8 cellular contexts compared by ENCODE assay signal in genomic region chr4:55398966-55399365, GRCh38. TPM values are rescaled to one million over a fixed set of nuclear protein-coding genes. Genes with fewer than 3 reads are reported as not detected.
DNase-seq lines count a peak whose midpoint lies in the region; ATAC-seq and TF ChIP-seq lines count a peak whose summit lies in the region.

No MANE protein-coding gene starts in this region.

- H3K4me1 Mint-ChIP-seq in T-helper 2 cell treated with Interferon-gamma antibody and Interleukin-4, amounts not matched to agents 5 μg/mL and 100 μg/mL, for 36 hours (ENCODE audit: low read depth), result peaks cover 39% of the 10 kb centered on the region

- H3K4me3 ChIP-seq in gastroesophageal sphincter (peak overlapping the region in 1 of 2 donors; percentile 95), stomach smooth muscle (ENCODE audit: low read length in 2 of 2) (peak overlapping the region; percentile 52 to 83)

- H3K27ac Mint-ChIP-seq in T-helper 2 cell treated with Interferon-gamma antibody and Interleukin-4, amounts not matched to agents 5 μg/mL and 100 μg/mL, for 36 hours, result no peak overlapping the region

- no peaks in the 10 kb centered on the region for H3K9me3 Mint-ChIP-seq in T-helper 2 cell treated with Interferon-gamma antibody and Interleukin-4, amounts not matched to agents 5 μg/mL and 100 μg/mL, for 36 hours

- H3K9ac ChIP-seq in stomach smooth muscle (ENCODE audit: low read length in 2 of 2), result no peak overlapping the region

- no peak for TF ChIP-seq EP300 in gastroesophageal sphincter (IDR thresholded peaks at IDR 0.05)

- TF ChIP-seq CTCF in VCaP (conservative IDR thresholded peaks at IDR 0.05) (no peak), gastroesophageal sphincter (IDR thresholded peaks at IDR 0.05) (no peak)

- peaks cover 33% of the 10 kb centered on the region for H3K36me3 Mint-ChIP-seq in T-helper 2 cell treated with Interferon-gamma antibody and Interleukin-4, amounts not matched to agents 5 μg/mL and 100 μg/mL, for 36 hours (ENCODE audit: low read depth)

- TF ChIP-seq POLR2A in gastroesophageal sphincter (IDR thresholded peaks at IDR 0.05), result no peak

- no peak for ATAC-seq in gastroesophageal sphincter
- ATAC-seq in GM18858 (IDR thresholded peaks at IDR 0.05; ENCODE audit: unreplicated experiment), result no peak
- ATAC-seq in HG02642 (IDR thresholded peaks at IDR 0.05; ENCODE audit: poor library complexity, unreplicated experiment), result no peak

- peaks cover 2 to 55% (median 15%) of the 10 kb centered on the region in 3 donors for H3K4me1 ChIP-seq in gastroesophageal sphincter
- peaks cover 22% of the 10 kb centered on the region for H3K4me1 ChIP-seq in stomach smooth muscle (ENCODE audit: control insufficient read depth, insufficient read depth, low read length)

- H3K4me3 Mint-ChIP-seq in T-helper 2 cell treated with Interferon-gamma antibody and Interleukin-4, amounts not matched to agents 5 μg/mL and 100 μg/mL, for 36 hours, result peak overlapping the region; percentile 95

- no peaks in the 10 kb centered on the region for H3K9me3 ChIP-seq in gastroesophageal sphincter
- no peaks in the 10 kb centered on the region for H3K9me3 ChIP-seq in stomach smooth muscle (ENCODE audit: control insufficient read depth in 2 of 2, low read length in 2 of 2)

- no peak for DNase-seq in T-helper 2 cell treated with Interferon-gamma antibody and Interleukin-4, amounts not matched to agents 5 μg/mL and 100 μg/mL, for 36 hours (ENCODE audit: low spot score)
- DNase-seq in T-helper 2 cell (no peak), iPS-NIHi11 (ENCODE audit: low spot score) (no peak)

- H3K27me3 ChIP-seq in gastroesophageal sphincter (no peaks in the 10 kb centered on the region), stomach smooth muscle (ENCODE audit: control insufficient read depth in 1 of 2, insufficient read depth in 2 of 2, low read length in 2 of 2) (no peaks in the 10 kb centered on the region)

- peaks cover 0 to 6% of the 10 kb centered on the region in 2 donors for H3K36me3 ChIP-seq in gastroesophageal sphincter
- peaks cover 2 to 5% of the 10 kb centered on the region in 2 donors for H3K36me3 ChIP-seq in stomach smooth muscle (ENCODE audit: control insufficient read depth in 2 of 2, insufficient read depth in 2 of 2, low read length in 2 of 2)

- no peaks in the 10 kb centered on the region for H3K27me3 Mint-ChIP-seq in T-helper 2 cell treated with Interferon-gamma antibody and Interleukin-4, amounts not matched to agents 5 μg/mL and 100 μg/mL, for 36 hours (ENCODE audit: low read depth)

- H3K27ac ChIP-seq in VCaP (peak overlapping the region; percentile 91), gastroesophageal sphincter (peak overlapping the region in 3 of 4 donors; percentile 58 to 100 (median 99)), stomach smooth muscle (ENCODE audit: low read length) (peak overlapping the region; percentile 95)

- WGBS in gastroesophageal sphincter (ENCODE audit: low coverage in 1 of 2), 2 donors, result 35 to 59% methylated on average over 2 to 3 of the region's 3 CpGs

RNA-seq across cellular contexts. Expression of gene TMEM165, which starts 3.2 kb away (rescaled TPM):
- total RNA-seq in gastroesophageal sphincter, result 100 to 1,000 TPM; 136 to 198 (median 169) TPM

RNA-seq across cellular contexts. Expression of gene SRD5A3, which starts 52.9 kb away (rescaled TPM):
- 1 to 10 TPM; 1.6 to 6.0 (median 4.8) TPM for total RNA-seq in gastroesophageal sphincter
